ENCODE assay signal across 1 cellular context in the genomic region with DNA sequence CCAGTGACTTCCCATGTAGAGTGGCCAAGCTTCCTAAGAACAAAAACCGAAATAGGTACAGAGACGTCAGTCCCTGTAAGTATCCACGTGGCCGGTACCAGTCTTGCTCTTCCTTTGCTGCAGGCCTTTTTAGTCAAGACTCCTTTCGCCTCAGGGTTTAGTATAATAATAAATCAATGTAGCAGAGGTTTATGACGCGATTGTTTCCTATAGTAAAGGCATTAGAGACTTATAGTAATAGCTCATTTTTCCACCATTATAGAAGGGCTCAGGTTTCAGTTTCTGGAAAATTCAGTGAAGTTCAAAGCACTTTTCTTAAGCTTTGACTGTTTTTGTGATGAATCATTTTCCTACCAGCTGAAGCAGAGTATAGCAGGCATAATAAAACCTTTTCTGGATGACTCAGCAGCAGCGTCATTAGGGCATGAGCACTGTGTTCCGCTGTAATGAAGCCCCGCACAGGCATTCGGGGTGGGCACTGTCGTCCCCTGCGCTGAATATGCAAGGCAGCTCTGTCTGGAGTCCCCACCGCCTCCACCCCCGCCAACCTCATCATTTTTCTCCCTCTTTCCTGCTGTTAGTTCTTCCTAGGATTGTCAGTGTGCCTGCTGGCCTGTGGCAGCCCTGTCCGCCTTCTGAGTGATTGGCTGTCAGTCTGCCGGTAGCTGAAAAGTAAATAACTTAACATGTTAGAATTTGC.
TF ChIP-seq lines count a peak whose summit lies in the region.

No MANE protein-coding gene starts in this region.

TF ChIP-seq in SK-N-SH, 30 proteins besides CTCF, POLR2A, EP300 and RAD21 (continued from another document):
- TF ChIP-seq, protein P1, sequence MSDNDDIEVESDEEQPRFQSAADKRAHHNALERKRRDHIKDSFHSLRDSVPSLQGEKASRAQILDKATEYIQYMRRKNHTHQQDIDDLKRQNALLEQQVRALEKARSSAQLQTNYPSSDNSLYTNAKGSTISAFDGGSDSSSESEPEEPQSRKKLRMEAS (IDR thresholded peaks at IDR 0.05; ENCODE audit: low read depth) = peak; percentile 83
- TF ChIP-seq NRF1 (IDR thresholded peaks at IDR 0.05; ENCODE audit: low read depth, low read length) = no peak
- TF ChIP-seq, protein P2, sequence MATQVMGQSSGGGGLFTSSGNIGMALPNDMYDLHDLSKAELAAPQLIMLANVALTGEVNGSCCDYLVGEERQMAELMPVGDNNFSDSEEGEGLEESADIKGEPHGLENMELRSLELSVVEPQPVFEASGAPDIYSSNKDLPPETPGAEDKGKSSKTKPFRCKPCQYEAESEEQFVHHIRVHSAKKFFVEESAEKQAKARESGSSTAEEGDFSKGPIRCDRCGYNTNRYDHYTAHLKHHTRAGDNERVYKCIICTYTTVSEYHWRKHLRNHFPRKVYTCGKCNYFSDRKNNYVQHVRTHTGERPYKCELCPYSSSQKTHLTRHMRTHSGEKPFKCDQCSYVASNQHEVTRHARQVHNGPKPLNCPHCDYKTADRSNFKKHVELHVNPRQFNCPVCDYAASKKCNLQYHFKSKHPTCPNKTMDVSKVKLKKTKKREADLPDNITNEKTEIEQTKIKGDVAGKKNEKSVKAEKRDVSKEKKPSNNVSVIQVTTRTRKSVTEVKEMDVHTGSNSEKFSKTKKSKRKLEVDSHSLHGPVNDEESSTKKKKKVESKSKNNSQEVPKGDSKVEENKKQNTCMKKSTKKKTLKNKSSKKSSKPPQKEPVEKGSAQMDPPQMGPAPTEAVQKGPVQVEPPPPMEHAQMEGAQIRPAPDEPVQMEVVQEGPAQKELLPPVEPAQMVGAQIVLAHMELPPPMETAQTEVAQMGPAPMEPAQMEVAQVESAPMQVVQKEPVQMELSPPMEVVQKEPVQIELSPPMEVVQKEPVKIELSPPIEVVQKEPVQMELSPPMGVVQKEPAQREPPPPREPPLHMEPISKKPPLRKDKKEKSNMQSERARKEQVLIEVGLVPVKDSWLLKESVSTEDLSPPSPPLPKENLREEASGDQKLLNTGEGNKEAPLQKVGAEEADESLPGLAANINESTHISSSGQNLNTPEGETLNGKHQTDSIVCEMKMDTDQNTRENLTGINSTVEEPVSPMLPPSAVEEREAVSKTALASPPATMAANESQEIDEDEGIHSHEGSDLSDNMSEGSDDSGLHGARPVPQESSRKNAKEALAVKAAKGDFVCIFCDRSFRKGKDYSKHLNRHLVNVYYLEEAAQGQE (IDR thresholded peaks at IDR 0.05; ENCODE audit: low read depth, low read length) = no peak
- TF ChIP-seq SMC3 (IDR thresholded peaks at IDR 0.05; ENCODE audit: low read depth, low read length) = no peak
- TF ChIP-seq, protein P3, sequence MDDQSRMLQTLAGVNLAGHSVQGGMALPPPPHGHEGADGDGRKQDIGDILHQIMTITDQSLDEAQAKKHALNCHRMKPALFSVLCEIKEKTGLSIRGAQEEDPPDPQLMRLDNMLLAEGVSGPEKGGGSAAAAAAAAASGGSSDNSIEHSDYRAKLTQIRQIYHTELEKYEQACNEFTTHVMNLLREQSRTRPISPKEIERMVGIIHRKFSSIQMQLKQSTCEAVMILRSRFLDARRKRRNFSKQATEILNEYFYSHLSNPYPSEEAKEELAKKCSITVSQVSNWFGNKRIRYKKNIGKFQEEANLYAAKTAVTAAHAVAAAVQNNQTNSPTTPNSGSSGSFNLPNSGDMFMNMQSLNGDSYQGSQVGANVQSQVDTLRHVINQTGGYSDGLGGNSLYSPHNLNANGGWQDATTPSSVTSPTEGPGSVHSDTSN (IDR thresholded peaks at IDR 0.05) = peak; percentile 50
- TF ChIP-seq, protein P4, sequence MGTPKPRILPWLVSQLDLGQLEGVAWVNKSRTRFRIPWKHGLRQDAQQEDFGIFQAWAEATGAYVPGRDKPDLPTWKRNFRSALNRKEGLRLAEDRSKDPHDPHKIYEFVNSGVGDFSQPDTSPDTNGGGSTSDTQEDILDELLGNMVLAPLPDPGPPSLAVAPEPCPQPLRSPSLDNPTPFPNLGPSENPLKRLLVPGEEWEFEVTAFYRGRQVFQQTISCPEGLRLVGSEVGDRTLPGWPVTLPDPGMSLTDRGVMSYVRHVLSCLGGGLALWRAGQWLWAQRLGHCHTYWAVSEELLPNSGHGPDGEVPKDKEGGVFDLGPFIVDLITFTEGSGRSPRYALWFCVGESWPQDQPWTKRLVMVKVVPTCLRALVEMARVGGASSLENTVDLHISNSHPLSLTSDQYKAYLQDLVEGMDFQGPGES (IDR thresholded peaks at IDR 0.05; ENCODE audit: low read depth, low read length) = no peak
- peak; percentile 99 for TF ChIP-seq FOSL2 (IDR thresholded peaks at IDR 0.05; ENCODE audit: borderline replicate concordance, low read depth)
- TF ChIP-seq TEAD4 (IDR thresholded peaks at IDR 0.05; ENCODE audit: borderline replicate concordance, insufficient read depth) = peak; percentile 47; the same call in 1 of the 2 replicates
- TF ChIP-seq ELF1 (IDR thresholded peaks at IDR 0.05) = 0 out of 2 replicates have a peak, but pooled peaks have one; percentile 29
